In the genomic region with DNA sequence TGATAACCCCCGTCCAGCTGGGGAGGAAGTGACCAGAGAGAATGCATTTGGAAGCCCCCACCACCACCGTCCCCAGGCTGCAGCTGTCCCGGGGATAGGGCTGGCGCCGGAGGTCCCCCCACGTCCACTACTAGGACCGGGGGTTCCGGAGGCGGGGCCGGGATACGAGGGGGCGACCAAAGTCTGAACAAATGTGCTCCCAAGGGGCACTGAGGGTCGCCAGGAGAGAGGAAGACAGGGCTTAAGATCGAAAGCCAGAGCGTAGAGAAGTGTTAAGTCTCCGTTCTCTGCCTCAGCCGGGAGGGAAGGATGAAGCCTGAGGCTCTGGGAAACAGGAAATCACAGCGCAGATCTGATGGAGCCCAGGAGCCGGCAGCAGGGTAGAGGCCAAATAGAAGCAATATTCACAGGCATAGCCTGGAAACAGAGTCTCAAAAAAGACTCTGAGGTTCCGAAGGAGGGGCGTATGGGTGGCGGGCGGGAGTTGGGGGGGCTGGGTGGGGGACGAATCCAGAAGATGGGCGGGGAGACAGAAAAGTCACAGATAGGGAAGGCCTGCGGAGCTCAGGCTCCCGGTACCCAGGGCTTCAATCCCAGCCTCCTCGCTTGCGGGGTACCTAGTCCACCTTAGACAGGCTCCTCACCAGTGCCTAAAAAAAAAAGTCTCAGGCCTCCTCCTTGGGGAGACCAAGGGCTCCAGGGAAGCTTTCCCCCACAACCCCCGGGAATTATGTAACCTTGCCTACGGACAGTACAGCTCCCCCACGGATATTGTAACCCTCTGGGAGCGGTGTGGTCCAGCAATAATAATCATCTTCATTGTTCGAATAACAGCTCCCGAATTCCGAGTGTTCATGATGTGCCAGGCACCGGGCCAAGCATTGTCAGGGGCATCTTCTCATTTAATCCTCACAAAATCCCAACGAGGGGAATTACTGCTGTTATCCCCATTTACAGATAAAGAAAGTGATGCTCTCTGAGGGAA, we compare ENCODE assay signal across 8 cellular contexts. TPM values are rescaled to one million over a fixed set of nuclear protein-coding genes. Genes with fewer than 3 reads are reported as not detected.
DNase-seq lines count a peak whose midpoint lies in the region; ATAC-seq and TF ChIP-seq lines count a peak whose summit lies in the region.

No MANE protein-coding gene starts in this region.

- DNase-seq in CD14-positive monocyte (ENCODE audit: low spot score) (no peak), HFFc6 (no peak), WERI-Rb-1 (peak; percentile 28), fibroblast of pulmonary artery (ENCODE audit: low read depth) (peak; percentile 78), KG1 (lab: John Stamatoyannopoulos, UW) (no peak), NCI-H2196 (lab: John Stamatoyannopoulos, UW; ENCODE audit: unreplicated experiment) (no peak)

- H3K9me3 Mint-ChIP-seq in CD14-positive monocyte (peaks cover 0 to 2% (median 0%) of the 10 kb centered on the region in 7 donors), HFFc6 (no peaks in the 10 kb centered on the region; the same call in 1 of the 2 replicates), nephron (no peaks in the 10 kb centered on the region)

- H3K27me3 Mint-ChIP-seq in CD14-positive monocyte (ENCODE audit: low read depth in 3 of 3), result peaks cover 15 to 33% (median 24%) of the 10 kb centered on the region in 3 donors
- peaks cover 3% of the 10 kb centered on the region; the same call in 1 of the 2 replicates for H3K27me3 Mint-ChIP-seq in HFFc6 (ENCODE audit: insufficient read depth)
- no peaks in the 10 kb centered on the region for H3K27me3 Mint-ChIP-seq in nephron (ENCODE audit: low read depth)

- intact Hi-C loops in CD14-positive monocyte (cut with micrococcal nuclease), result loop anchor here (2.0 kb wide), 1 partner anchor 13 kb away; a partner anchor contains a TSS

- H3K36me3 ChIP-seq in WERI-Rb-1, result no peaks in the 10 kb centered on the region; the same call in 1 of the 2 replicates

- H3K27me3 ChIP-seq in WERI-Rb-1 (ENCODE audit: insufficient read depth, low read depth, severe bottlenecking), result no peaks in the 10 kb centered on the region

- H3K4me1 Mint-ChIP-seq in CD14-positive monocyte (peaks cover 32% of the 10 kb centered on the region), HFFc6 (ENCODE audit: low read depth) (peaks cover 31% of the 10 kb centered on the region), nephron (peaks cover 16% of the 10 kb centered on the region)

- H3K4me3 Mint-ChIP-seq in CD14-positive monocyte (peak overlapping the region; percentile 84 to 93), HFFc6 (peak overlapping the region; percentile 91), nephron (peak overlapping the region; percentile 83 to 87 (median 83))

- peak overlapping the region; percentile 96 for H3K4me3 ChIP-seq in WERI-Rb-1 (ENCODE audit: low read depth, low read length)
- H3K4me3 ChIP-seq in fibroblast of pulmonary artery (replicated peaks; ENCODE audit: low read depth, low read length), result peak overlapping the region; percentile 59

- TF ChIP-seq CTCF in CD14-positive monocyte (IDR thresholded peaks at IDR 0.05) (no peak), HFFc6 (IDR thresholded peaks at IDR 0.05) (no peak), WERI-Rb-1 (IDR thresholded peaks at IDR 0.05; ENCODE audit: low read depth, low read length) (no peak), fibroblast of pulmonary artery (IDR thresholded peaks at IDR 0.05; ENCODE audit: low read length, missing control alignments) (no peak), nephron (IDR thresholded peaks at IDR 0.05; ENCODE audit: unreplicated experiment in 3 of 3) (no peak)

- H3K36me3 Mint-ChIP-seq in CD14-positive monocyte (peaks cover 4% of the 10 kb centered on the region in 2 donors), HFFc6 (ENCODE audit: low read depth) (peaks cover 9% of the 10 kb centered on the region), nephron (ENCODE audit: low read depth) (peaks cover 5% of the 10 kb centered on the region)

- H3K27ac Mint-ChIP-seq in CD14-positive monocyte (peak overlapping the region in 6 of 7 donors; percentile 37 to 83 (median 73)), HFFc6 (peak overlapping the region; percentile 93), nephron (peak overlapping the region; percentile 88 to 94 (median 88))

- H3K27ac ChIP-seq in WERI-Rb-1, result peak overlapping the region; percentile 44

- no peaks in the 10 kb centered on the region for H3K9me3 ChIP-seq in WERI-Rb-1 (ENCODE audit: severe bottlenecking)

- ATAC-seq in HG02852 (IDR thresholded peaks at IDR 0.05; ENCODE audit: unreplicated experiment), result no peak

RNA-seq across cellular contexts. Expression of a gene that starts 1.1 kb away (rescaled TPM):
- polyA plus RNA-seq in CD14-positive monocyte, result 1 to 10 TPM; 2.3 to 3.4 TPM
- total RNA-seq in HFFc6 (2021; fragmentation: NEBNext Ultra II Directional; extraction: Animal tissue kit (Norgen Biotek cat#: 25700)), result 10 to 100 TPM; 74.7 to 87.8 (median 78.8) TPM

RNA-seq across cellular contexts. Expression of a gene that starts 13.0 kb away (rescaled TPM):
- under 1 TPM; 0.62 to 0.87 TPM for polyA plus RNA-seq in CD14-positive monocyte
- total RNA-seq in HFFc6 (2021; fragmentation: NEBNext Ultra II Directional; extraction: Animal tissue kit (Norgen Biotek cat#: 25700)), result 10 to 100 TPM; 67.6 to 75.4 (median 73.7) TPM

RNA-seq across cellular contexts. Expression of a gene that starts 13.7 kb away (rescaled TPM):
- polyA plus RNA-seq in CD14-positive monocyte, result 10 to 100 TPM; 12.3 to 14.9 TPM
- total RNA-seq in HFFc6 (2021; fragmentation: NEBNext Ultra II Directional; extraction: Animal tissue kit (Norgen Biotek cat#: 25700)), result 10 to 100 TPM; 36.3 to 45.5 (median 43.1) TPM

RNA-seq across cellular contexts. Expression of a gene that starts 35.9 kb away (rescaled TPM):
- 1 to 10 TPM in 1 of 2 donors, under 1 TPM in 1; 0.96 to 1.3 TPM for polyA plus RNA-seq in CD14-positive monocyte
- total RNA-seq in HFFc6 (2021; fragmentation: NEBNext Ultra II Directional; extraction: Animal tissue kit (Norgen Biotek cat#: 25700)), result 10 to 100 TPM; 14.0 to 18.2 (median 16.1) TPM

RNA-seq across cellular contexts. Expression of a gene that starts 38.6 kb away (rescaled TPM):
- polyA plus RNA-seq in CD14-positive monocyte, result 100 to 1,000 TPM; 125 to 133 TPM
- 10 to 100 TPM; 19.2 to 24.9 (median 20.2) TPM for total RNA-seq in HFFc6 (2021; fragmentation: NEBNext Ultra II Directional; extraction: Animal tissue kit (Norgen Biotek cat#: 25700))

Comparison
In these comparisons a context has a peak if more than half of its experiments do, and no peak if none do; other contexts are left out.
1. DNase-seq: peak in WERI-Rb-1 (single experiment) and fibroblast of pulmonary artery (single experiment); none in CD14-positive monocyte (single experiment), HFFc6 (single experiment), KG1 (single experiment) and NCI-H2196 (single experiment).
2. Peak in every context shown above with its lines, with median percentiles within 50 percentile points of each other: H3K27ac Mint-ChIP-seq and H3K4me3 Mint-ChIP-seq.